ENCODE assay signal across 15 cellular contexts in genomic region chrX:10926906-10927305, GRCh38.
DNase-seq lines count a peak whose midpoint lies in the region; ATAC-seq and TF ChIP-seq lines count a peak whose summit lies in the region.
"Had no signal": no experiment of that assay in that cellular context is flagged by ENCODE, and none has a peak within 500 bp of the region (broad histone marks: within the 10 kb centered on the region; RNA-seq: fewer than 3 reads in every experiment).

No MANE protein-coding gene starts in this region.

- no peak for TF ChIP-seq CTCF in chondrocyte (IDR thresholded peaks at IDR 0.05)

- no peaks in the 10 kb centered on the region for H3K27me3 Mint-ChIP-seq in chondrocyte (ENCODE audit: low read depth)
- H3K27me3 Mint-ChIP-seq: CD4-positive, CD25-positive, alpha-beta regulatory T cell had no signal

- H3K4me1 Mint-ChIP-seq in chondrocyte (ENCODE audit: low read depth) = peaks cover 53% of the 10 kb centered on the region
- H3K4me1 Mint-ChIP-seq: CD4-positive, CD25-positive, alpha-beta regulatory T cell had no signal

- ATAC-seq in GM19397 (IDR thresholded peaks at IDR 0.05; ENCODE audit: unreplicated experiment) = no peak
- ATAC-seq in HG03565 (IDR thresholded peaks at IDR 0.05; ENCODE audit: unreplicated experiment) = no peak
- ATAC-seq in HG02970 (IDR thresholded peaks at IDR 0.05; ENCODE audit: low FRiP score, unreplicated experiment) = no peak

- DNase-seq in EL (peak; percentile 53), chondrocyte (ENCODE audit: low spot score) (no peak), fibroblast of peridontal ligament (ENCODE audit: extremely low read depth) (peak; percentile 76)
- no peak for DNase-seq in activated CD8-positive, alpha-beta memory T cell treated with anti-CD3 and anti-CD28 coated beads, Interleukin-2, amount 50 U/mL, for 4 hours
- DNase-seq: CD4-positive, CD25-positive, alpha-beta regulatory T cell; Karpas-422; MV-4-11; NCI-H1105 treated with DMSO at 0.1 percent for 48 hours; NCI-H1694; NCI-H2081; NCI-H2171; NCI-H524 treated with DMSO at 0.1 percent for 48 hours had no signal

- H3K27ac Mint-ChIP-seq in chondrocyte (ENCODE audit: unreplicated experiment) = peak overlapping the region; percentile 57
- H3K27ac Mint-ChIP-seq: CD4-positive, CD25-positive, alpha-beta regulatory T cell had no signal

- H3K4me3 Mint-ChIP-seq in chondrocyte (ENCODE audit: unreplicated experiment) = no peak overlapping the region
- H3K4me3 Mint-ChIP-seq: CD4-positive, CD25-positive, alpha-beta regulatory T cell had no signal

- H3K36me3 Mint-ChIP-seq in chondrocyte (ENCODE audit: low read depth) = peaks cover 1% of the 10 kb centered on the region
- H3K36me3 Mint-ChIP-seq: CD4-positive, CD25-positive, alpha-beta regulatory T cell had no signal

- peaks cover 21% of the 10 kb centered on the region for H3K9me3 Mint-ChIP-seq in chondrocyte (ENCODE audit: low read depth)

Comparison
In these comparisons a context has a peak if more than half of its experiments do, and no peak if none do; other contexts are left out.
1. DNase-seq: peak in EL (single experiment) and fibroblast of peridontal ligament (single experiment); none in chondrocyte (single experiment) and activated CD8-positive, alpha-beta memory T cell treated with anti-CD3 and anti-CD28 coated beads, Interleukin-2, amount 50 U/mL, for 4 hours (single experiment).